In genomic region chrX:110315541-110315940, GRCh38 we compare ENCODE assay signal across 1 cellular context.
TF ChIP-seq lines count a peak whose summit lies in the region.

No MANE protein-coding gene starts in this region.

TF ChIP-seq in H1, 55 proteins besides CTCF, POLR2A, EP300 and RAD21:
- TF ChIP-seq EGR1 (IDR thresholded peaks at IDR 0.05; ENCODE audit: borderline replicate concordance, low read depth, low read length), result no peak
- no peak for TF ChIP-seq SRF (IDR thresholded peaks at IDR 0.05; ENCODE audit: low read depth, low read length)
